Comparison of ENCODE assay signal across 23 cellular contexts in the genomic region with DNA sequence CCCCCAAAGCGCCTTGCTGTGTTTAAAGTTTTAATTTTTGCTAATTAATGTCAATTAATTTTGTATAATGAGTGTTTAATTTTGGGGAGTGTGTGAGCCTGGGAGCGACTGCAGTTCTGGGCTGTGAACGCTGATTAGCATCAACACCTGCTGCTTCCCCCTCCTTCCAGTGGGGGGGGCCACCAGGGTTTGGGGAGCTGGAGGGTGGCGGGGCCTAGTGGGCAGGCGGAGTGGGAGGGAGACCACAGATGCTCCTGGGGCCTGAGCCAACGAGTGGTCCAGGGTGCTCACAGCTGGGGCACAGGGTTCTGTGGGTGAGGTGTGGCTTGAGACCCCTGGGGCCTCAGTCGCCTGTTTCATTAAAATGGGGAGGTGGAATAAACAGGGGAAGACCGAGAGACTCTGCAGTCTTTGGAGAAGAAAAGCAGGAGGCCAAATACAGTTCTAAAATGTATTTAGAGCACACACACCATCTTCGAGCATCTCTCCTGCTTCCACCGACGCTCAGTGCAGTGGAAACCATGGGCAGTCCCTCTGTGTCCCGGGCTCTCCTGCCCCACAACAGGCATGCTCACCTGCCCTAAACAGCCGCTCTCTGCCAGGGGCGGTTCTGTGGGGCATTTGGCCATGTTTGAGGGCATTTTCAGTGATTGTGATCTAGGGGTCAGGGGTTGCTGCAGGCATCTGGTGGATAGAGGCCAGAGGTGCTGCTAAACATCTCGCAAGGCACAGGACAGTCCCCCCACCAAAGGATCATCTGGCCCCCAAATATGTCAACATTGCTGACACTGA. TPM values are rescaled to one million over a fixed set of nuclear protein-coding genes. Genes with fewer than 3 reads are reported as not detected.
"Had no signal": no experiment of that assay in that cellular context is flagged by ENCODE, and none has a peak within 500 bp of the region (broad histone marks: within the 10 kb centered on the region; RNA-seq: fewer than 3 reads in every experiment).

No MANE protein-coding gene starts in this region.

- H3K4me2 ChIP-seq: neural progenitor cell, smooth muscle cell had no signal

- H3K27ac Mint-ChIP-seq: activated B cell treated with CpG ODN at 0.5 μM for 24 hours; activated CD4-positive, alpha-beta T cell treated with anti-CD3 and anti-CD28 coated beads for 36 hours; activated naive CD8-positive, alpha-beta T cell; activated T-helper 2 cell treated with anti-CD3 and anti-CD28 coated beads, Interferon-gamma antibody, Interleukin-2, Interleukin-4, amounts not matched to agents 10 μg/mL and 5 μg/mL and 100 μg/mL, durations not matched to agents 14 hours and 24 hours and 36 hours; mesothelial cell of epicardium; naive thymus-derived CD8-positive, alpha-beta T cell; neural progenitor cell; progenitor cell of endocrine pancreas; type B pancreatic cell had no signal

- H3K27me3 ChIP-seq: adrenal gland, breast epithelium, heart right ventricle, sigmoid colon, vagina had no signal

- H3K4me3 Mint-ChIP-seq: activated B cell treated with CpG ODN at 0.5 μM for 24 hours; activated CD4-positive, alpha-beta T cell treated with anti-CD3 and anti-CD28 coated beads for 36 hours; activated naive CD8-positive, alpha-beta T cell; activated T-cell treated with anti-CD3 and anti-CD28 coated beads, Interleukin-2, amount 50 U/mL, for 4 hours; mesothelial cell of epicardium; naive thymus-derived CD8-positive, alpha-beta T cell; neural progenitor cell; stimulated activated naive B cell treated with anti-CD40 and anti-IgM and Interleukin-4, amounts not matched to agents 10 μg/mL and 1 μg/mL and 100 μg/mL, for 72 hours; type B pancreatic cell had no signal

- H3K36me3 ChIP-seq: breast epithelium, lower lobe of right lung, neural progenitor cell, thoracic aorta, vagina had no signal

- H3K9me3 ChIP-seq: adrenal gland, breast epithelium, heart right ventricle, lower lobe of right lung, sigmoid colon, thoracic aorta, vagina had no signal

- H3K9me3 Mint-ChIP-seq: activated B cell treated with CpG ODN at 0.5 μM for 24 hours; activated T-cell treated with anti-CD3 and anti-CD28 coated beads, Interleukin-2, amount 50 U/mL, for 4 hours; activated T-helper 2 cell treated with anti-CD3 and anti-CD28 coated beads, Interferon-gamma antibody, Interleukin-2, Interleukin-4, amounts not matched to agents 10 μg/mL and 5 μg/mL and 100 μg/mL, durations not matched to agents 14 hours and 24 hours and 36 hours; mesothelial cell of epicardium; naive thymus-derived CD8-positive, alpha-beta T cell; neural progenitor cell; stimulated activated naive B cell treated with anti-CD40 and anti-IgM and Interleukin-4, amounts not matched to agents 10 μg/mL and 1 μg/mL and 100 μg/mL, for 72 hours; type B pancreatic cell had no signal

- H3K9ac ChIP-seq: neural progenitor cell had no signal

- H3K4me1 ChIP-seq: adrenal gland, breast epithelium, lower lobe of right lung, neural progenitor cell, sigmoid colon, vagina had no signal

- DNase-seq: activated B cell treated with CpG ODN at 0.5 μM for 24 hours; activated naive CD4-positive, alpha-beta T cell; activated T-cell treated with anti-CD3 and anti-CD28 coated beads, Interleukin-2, amount 50 U/mL, for 4 hours; cortex of kidney; lower lobe of right lung; sigmoid colon had no signal

- H3K27ac ChIP-seq: adrenal gland, breast epithelium, heart right ventricle, lower lobe of right lung, neural progenitor cell, sigmoid colon, thoracic aorta, vagina had no signal

- H3K27me3 Mint-ChIP-seq: activated B cell treated with CpG ODN at 0.5 μM for 24 hours; activated CD4-positive, alpha-beta T cell treated with anti-CD3 and anti-CD28 coated beads for 36 hours; activated naive CD8-positive, alpha-beta T cell; naive thymus-derived CD8-positive, alpha-beta T cell; progenitor cell of endocrine pancreas; stimulated activated naive B cell treated with anti-CD40 and anti-IgM and Interleukin-4, amounts not matched to agents 10 μg/mL and 1 μg/mL and 100 μg/mL, for 72 hours; type B pancreatic cell had no signal

- H3K4me3 ChIP-seq: adrenal gland, breast epithelium, heart right ventricle, lower lobe of right lung, neural progenitor cell, sigmoid colon, smooth muscle cell, thoracic aorta, vagina had no signal

- H2AFZ ChIP-seq: neural progenitor cell had no signal

- H3K36me3 Mint-ChIP-seq: mesothelial cell of epicardium, neural progenitor cell, type B pancreatic cell had no signal

- H3K4me1 Mint-ChIP-seq: activated B cell treated with CpG ODN at 0.5 μM for 24 hours; activated CD4-positive, alpha-beta T cell treated with anti-CD3 and anti-CD28 coated beads for 36 hours; mesothelial cell of epicardium; neural progenitor cell had no signal

RNA-seq across cellular contexts. Expression of a gene that starts 55.6 kb away (rescaled TPM):
- total RNA-seq: activated CD4-positive, alpha-beta T cell treated with anti-CD3 and anti-CD28 coated beads for 36 hours; activated T-helper 2 cell treated with anti-CD3 and anti-CD28 coated beads, Interferon-gamma antibody, Interleukin-2, Interleukin-4, amounts not matched to agents 10 μg/mL and 5 μg/mL and 100 μg/mL, durations not matched to agents 14 hours and 24 hours and 36 hours; fibroblast of villous mesenchyme; heart right ventricle; lower lobe of right lung; mesothelial cell of epicardium; naive thymus-derived CD8-positive, alpha-beta T cell; osteocyte; sigmoid colon; smooth muscle cell; thoracic aorta; vagina had no signal
- polyA plus RNA-seq: naive thymus-derived CD8-positive, alpha-beta T cell; smooth muscle cell had no signal
